ENCODE assay signal across 17 cellular contexts in the genomic region with DNA sequence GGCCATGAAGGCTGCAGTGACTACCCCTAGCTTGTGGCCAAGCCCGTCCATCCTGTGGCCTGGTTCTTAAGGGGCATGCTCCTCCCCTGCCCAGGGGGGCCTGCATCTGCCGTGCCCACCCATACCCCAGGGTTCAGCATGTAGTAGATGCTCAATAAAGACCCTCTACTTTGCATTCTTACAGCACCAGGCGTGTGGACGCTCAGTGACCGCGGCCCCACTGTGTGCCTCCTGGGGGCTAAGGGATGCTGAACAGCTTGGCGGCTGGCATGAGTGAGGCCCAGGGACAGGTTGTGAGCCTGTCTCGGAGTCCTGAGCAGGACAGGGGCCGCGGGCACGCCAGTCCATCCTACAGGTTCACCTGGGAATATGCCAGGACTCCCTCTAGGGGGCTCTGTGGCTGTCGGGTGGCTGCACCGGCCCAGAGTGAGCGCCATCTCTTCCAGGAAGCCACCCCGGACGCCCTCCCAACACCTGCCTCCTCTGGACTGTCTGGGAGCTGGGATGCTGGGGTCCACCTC. TPM values are rescaled to one million over a fixed set of nuclear protein-coding genes. Genes with fewer than 3 reads are reported as not detected.
A peak's percentile ranks its signal among the peaks of the same experiment; 100 is the strongest.
DNase-seq lines count a peak whose midpoint lies in the region; ATAC-seq and TF ChIP-seq lines count a peak whose summit lies in the region.
"Had no signal": no experiment of that assay in that cellular context is flagged by ENCODE, and none has a peak within 500 bp of the region (broad histone marks: within the 10 kb centered on the region; RNA-seq: fewer than 3 reads in every experiment).

No MANE protein-coding gene starts in this region.

- no peaks in the 10 kb centered on the region for H3K27me3 ChIP-seq in left ventricle myocardium inferior (ENCODE audit: low read depth)
- no peaks in the 10 kb centered on the region for H3K27me3 ChIP-seq in right cardiac atrium (ENCODE audit: control insufficient read depth, insufficient read depth)
- H3K27me3 ChIP-seq in Panc1 (ENCODE audit: control insufficient read depth, insufficient read depth, low read length): no peaks in the 10 kb centered on the region
- no peaks in the 10 kb centered on the region for H3K27me3 ChIP-seq in endodermal cell (ENCODE audit: control insufficient read depth, insufficient read depth, low read length, poor library complexity, severe bottlenecking)

- intact Hi-C loops in left ventricle myocardium inferior (cut with micrococcal nuclease) (no loop called here), right cardiac atrium (cut with DNase I) (no loop called here), Panc1 (cut with micrococcal nuclease; ENCODE audit: unreplicated experiment) (no loop called here)

- H3K27me3 Mint-ChIP-seq in endodermal cell (ENCODE audit: insufficient read depth): no peaks in the 10 kb centered on the region

- DNase-seq in left ventricle myocardium inferior: no peak
- no peak for DNase-seq in right cardiac atrium
- DNase-seq in Panc1 (ENCODE audit: low read depth, low spot score): no peak
- no peak for DNase-seq in endodermal cell
- DNase-seq in HUDEP-2 (lab: John Stamatoyannopoulos, UW; ENCODE audit: unreplicated experiment in 76 of 76): no peak
- DNase-seq: activated CD4-positive, alpha-beta T cell treated with anti-CD3 and anti-CD28 coated beads, Interleukin-2, amount 50 U/mL, for 1 hour; activated effector memory CD4-positive, alpha-beta T cell treated with anti-CD3 and anti-CD28 coated beads, Interleukin-2, amount 50 U/mL, for 16 hours; KG1; midbrain; NCI-H146; NCI-H446 treated with DMSO at 0.1 percent for 48 hours had no signal

- POLR2A ChIA-PET in Panc1 (lab: Charles Lee): no interaction called here

- H3K4me3 ChIP-seq in left ventricle myocardium inferior (no peak overlapping the region), right cardiac atrium (ENCODE audit: low read length) (no peak overlapping the region), Panc1 (ENCODE audit: low read depth in 2 of 2, low read length in 2 of 2) (no peak overlapping the region), endodermal cell (ENCODE audit: low read length) (no peak overlapping the region)
- H3K4me3 ChIP-seq: prostate gland, thoracic aorta had no signal

- H3K36me3 ChIP-seq in left ventricle myocardium inferior (peaks cover 12% of the 10 kb centered on the region), Panc1 (ENCODE audit: control insufficient read depth, insufficient read depth, low read length) (no peaks in the 10 kb centered on the region), endodermal cell (ENCODE audit: control insufficient read depth, insufficient read depth, low read length) (no peaks in the 10 kb centered on the region)
- H3K36me3 ChIP-seq: prostate gland had no signal

- H3K4me3 Mint-ChIP-seq in endodermal cell: no peak overlapping the region
- H3K4me3 Mint-ChIP-seq: T-helper 1 cell treated with Interleukin-12 subunit alpha and Interleukin-12 subunit beta and Interleukin-4 antibody, amounts not matched to agents 30 μg/mL and 1 μg/mL, for 36 hours had no signal

- no peaks in the 10 kb centered on the region for H3K9me3 Mint-ChIP-seq in endodermal cell
- H3K9me3 Mint-ChIP-seq: T-helper 1 cell treated with Interleukin-12 subunit alpha and Interleukin-12 subunit beta and Interleukin-4 antibody, amounts not matched to agents 30 μg/mL and 1 μg/mL, for 36 hours had no signal

- no peaks in the 10 kb centered on the region for H3K4me1 Mint-ChIP-seq in endodermal cell

- 86% methylated on average over 16 of the region's 16 CpGs for WGBS in right cardiac atrium
- WGBS in endodermal cell (ENCODE audit: insufficient coverage in 1 of 2, insufficient read length in 1 of 2), 2 experiments: 91 to 94% methylated on average over 14 to 16 of the region's 16 CpGs

- no peak overlapping the region for H3K27ac Mint-ChIP-seq in endodermal cell

- in situ Hi-C loops in Panc1 (cut with HindIII; ENCODE audit: low pct_unique_long_range_greater_than_20kb, low sequenced_read_pairs): no loop called here

- no TSS peak for BruUV-seq in Panc1 (replicated peaks; lab: Mats Ljungman, UMichigan)

- no peaks in the 10 kb centered on the region for H3K9me3 ChIP-seq in left ventricle myocardium inferior (replicated peaks)
- H3K9me3 ChIP-seq in right cardiac atrium (ENCODE audit: control insufficient read depth, low read length): no peaks in the 10 kb centered on the region
- H3K9me3 ChIP-seq in Panc1 (ENCODE audit: control insufficient read depth, insufficient read depth, low read depth, low read length): no peaks in the 10 kb centered on the region
- H3K9me3 ChIP-seq in endodermal cell (ENCODE audit: control insufficient read depth, low read length): no peaks in the 10 kb centered on the region
- H3K9me3 ChIP-seq: prostate gland, thoracic aorta had no signal

- CTCF ChIA-PET in Panc1 (lab: Charles Lee): no interaction called here

- ATAC-seq in right cardiac atrium (no peak), Panc1 (no peak), HG02973 (IDR thresholded peaks at IDR 0.05; ENCODE audit: unreplicated experiment) (no peak), GM18861 (IDR thresholded peaks at IDR 0.05; ENCODE audit: unreplicated experiment) (no peak), HG03378 (IDR thresholded peaks at IDR 0.05; ENCODE audit: unreplicated experiment) (no peak)

- H3K4me1 ChIP-seq in left ventricle myocardium inferior (peaks cover 93% of the 10 kb centered on the region), right cardiac atrium (ENCODE audit: control insufficient read depth, insufficient read depth, low read length) (peaks cover 21% of the 10 kb centered on the region), Panc1 (ENCODE audit: control insufficient read depth, insufficient read depth, low read length) (no peaks in the 10 kb centered on the region; the same call in 1 of the 2 replicates), endodermal cell (ENCODE audit: control insufficient read depth, insufficient read depth, low read length) (no peaks in the 10 kb centered on the region)

- H3K9ac ChIP-seq in endodermal cell (ENCODE audit: extremely low read depth, low read length, poor library complexity, severe bottlenecking): no peak overlapping the region

- TF ChIP-seq CTCF in left ventricle myocardium inferior (IDR thresholded peaks at IDR 0.05; ENCODE audit: borderline replicate concordance): no peak
- peak; percentile 56; the same call in 1 of the 2 replicates for TF ChIP-seq CTCF in Panc1 (IDR thresholded peaks at IDR 0.05)
- TF ChIP-seq CTCF in endodermal cell (conservative IDR thresholded peaks at IDR 0.05): peak; percentile 63

- H3K27ac ChIP-seq in left ventricle myocardium inferior (replicated peaks): peak overlapping the region; percentile 98
- H3K27ac ChIP-seq in right cardiac atrium (ENCODE audit: low read length): no peak overlapping the region
- no peak overlapping the region for H3K27ac ChIP-seq in Panc1 (ENCODE audit: low read length)
- no peak overlapping the region for H3K27ac ChIP-seq in endodermal cell (ENCODE audit: low read depth, low read length)
- H3K27ac ChIP-seq: prostate gland, thoracic aorta had no signal

- H3K36me3 Mint-ChIP-seq in endodermal cell (ENCODE audit: low read depth): peaks cover 4% of the 10 kb centered on the region

RNA-seq across cellular contexts. Expression of gene NOTCH1, which starts 9.1 kb away (rescaled TPM):
- 17.6 TPM for total RNA-seq in left ventricle myocardium inferior
- 10 to 100 TPM; 20.4 to 31.9 (median 29.4) TPM for total RNA-seq in right cardiac atrium
- polyA plus RNA-seq in right cardiac atrium: 10.8 TPM
- 13.4 TPM for total RNA-seq in Panc1 (2021; ENCODE audit: unreplicated experiment)
- 11.1 TPM for polyA plus RNA-seq in Panc1 (2012; ENCODE audit: insufficient read length)
- total RNA-seq in endodermal cell: 10 to 100 TPM; 23.4 to 24.2 TPM
- 72.4 TPM for polyA plus RNA-seq in endodermal cell (2013, experiment 1 of 2)
- 68.2 TPM for polyA plus RNA-seq in endodermal cell (2013, experiment 2 of 2)

RNA-seq across cellular contexts. Expression of gene SEC16A, which starts 53.9 kb away (rescaled TPM):
- 23.4 TPM for total RNA-seq in left ventricle myocardium inferior
- total RNA-seq in right cardiac atrium: 10 to 100 TPM; 24.2 to 35.3 (median 28.6) TPM
- 23.1 TPM for polyA plus RNA-seq in right cardiac atrium
- 76.5 TPM for total RNA-seq in Panc1 (2021; ENCODE audit: unreplicated experiment)
- polyA plus RNA-seq in Panc1 (2012; ENCODE audit: insufficient read length): 53.1 TPM
- 10 to 100 TPM; 54.6 to 60.7 TPM for total RNA-seq in endodermal cell
- 43.1 TPM for polyA plus RNA-seq in endodermal cell (2013, experiment 1 of 2)
- 41.4 TPM for polyA plus RNA-seq in endodermal cell (2013, experiment 2 of 2)
